Comparison of ENCODE assay signal across 1 cellular context in the genomic region with DNA sequence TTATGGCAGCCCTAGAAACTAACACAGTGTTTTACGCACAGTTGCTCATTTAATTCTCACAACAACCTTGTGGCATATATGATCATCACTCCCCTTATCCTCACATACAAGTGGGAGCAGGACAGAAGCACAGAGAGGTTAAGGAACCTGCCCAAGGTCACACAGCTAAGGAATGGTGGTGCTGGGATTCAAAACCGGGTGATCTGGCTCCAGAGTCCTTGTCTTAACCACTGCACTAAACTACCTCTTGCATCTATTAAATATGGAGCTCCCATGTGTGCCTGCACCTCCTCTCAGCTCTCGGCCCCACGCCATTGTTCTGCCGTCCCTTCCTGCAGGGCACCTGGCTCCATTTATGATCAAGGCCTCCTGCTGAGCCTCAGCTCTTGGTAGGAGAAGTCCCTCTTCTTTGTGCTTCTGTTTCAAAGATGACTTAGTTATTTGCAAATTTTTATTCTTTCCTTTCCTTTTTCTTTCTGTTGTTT.
TF ChIP-seq lines count a peak whose summit lies in the region.

No MANE protein-coding gene starts in this region.

TF ChIP-seq in GM23338, 12 proteins besides CTCF, POLR2A, EP300 and RAD21:
- TF ChIP-seq ZNF462 (CRISPR knock-in tag; IDR thresholded peaks at IDR 0.05) = no peak
- no peak for TF ChIP-seq STAT1 (IDR thresholded peaks at IDR 0.05; ENCODE audit: unreplicated experiment)
- TF ChIP-seq ZNF114 (CRISPR knock-in tag; IDR thresholded peaks at IDR 0.05) = no peak
- no peak for TF ChIP-seq EZH2 (IDR thresholded peaks at IDR 0.05; ENCODE audit: low read depth, unreplicated experiment)
- TF ChIP-seq, protein P1, sequence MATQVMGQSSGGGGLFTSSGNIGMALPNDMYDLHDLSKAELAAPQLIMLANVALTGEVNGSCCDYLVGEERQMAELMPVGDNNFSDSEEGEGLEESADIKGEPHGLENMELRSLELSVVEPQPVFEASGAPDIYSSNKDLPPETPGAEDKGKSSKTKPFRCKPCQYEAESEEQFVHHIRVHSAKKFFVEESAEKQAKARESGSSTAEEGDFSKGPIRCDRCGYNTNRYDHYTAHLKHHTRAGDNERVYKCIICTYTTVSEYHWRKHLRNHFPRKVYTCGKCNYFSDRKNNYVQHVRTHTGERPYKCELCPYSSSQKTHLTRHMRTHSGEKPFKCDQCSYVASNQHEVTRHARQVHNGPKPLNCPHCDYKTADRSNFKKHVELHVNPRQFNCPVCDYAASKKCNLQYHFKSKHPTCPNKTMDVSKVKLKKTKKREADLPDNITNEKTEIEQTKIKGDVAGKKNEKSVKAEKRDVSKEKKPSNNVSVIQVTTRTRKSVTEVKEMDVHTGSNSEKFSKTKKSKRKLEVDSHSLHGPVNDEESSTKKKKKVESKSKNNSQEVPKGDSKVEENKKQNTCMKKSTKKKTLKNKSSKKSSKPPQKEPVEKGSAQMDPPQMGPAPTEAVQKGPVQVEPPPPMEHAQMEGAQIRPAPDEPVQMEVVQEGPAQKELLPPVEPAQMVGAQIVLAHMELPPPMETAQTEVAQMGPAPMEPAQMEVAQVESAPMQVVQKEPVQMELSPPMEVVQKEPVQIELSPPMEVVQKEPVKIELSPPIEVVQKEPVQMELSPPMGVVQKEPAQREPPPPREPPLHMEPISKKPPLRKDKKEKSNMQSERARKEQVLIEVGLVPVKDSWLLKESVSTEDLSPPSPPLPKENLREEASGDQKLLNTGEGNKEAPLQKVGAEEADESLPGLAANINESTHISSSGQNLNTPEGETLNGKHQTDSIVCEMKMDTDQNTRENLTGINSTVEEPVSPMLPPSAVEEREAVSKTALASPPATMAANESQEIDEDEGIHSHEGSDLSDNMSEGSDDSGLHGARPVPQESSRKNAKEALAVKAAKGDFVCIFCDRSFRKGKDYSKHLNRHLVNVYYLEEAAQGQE (IDR thresholded peaks at IDR 0.05; ENCODE audit: unreplicated experiment) = no peak
- TF ChIP-seq NANOG (IDR thresholded peaks at IDR 0.05; ENCODE audit: borderline replicate concordance) = no peak
- no peak for TF ChIP-seq CREB1 (CRISPR knock-in tag; IDR thresholded peaks at IDR 0.05; ENCODE audit: low read depth)
- TF ChIP-seq ZNF331 (CRISPR knock-in tag; IDR thresholded peaks at IDR 0.05; ENCODE audit: low read depth) = no peak
- TF ChIP-seq ETS1 (IDR thresholded peaks at IDR 0.05) = no peak
- no peak for TF ChIP-seq EZH2phosphoT487 (IDR thresholded peaks at IDR 0.05; ENCODE audit: unreplicated experiment)
- TF ChIP-seq POLR2AphosphoS5 (IDR thresholded peaks at IDR 0.05; ENCODE audit: low read depth) = no peak
- TF ChIP-seq JUNB (IDR thresholded peaks at IDR 0.05; ENCODE audit: unreplicated experiment) = no peak
